ENCODE assay signal across 1 cellular context in the genomic region with DNA sequence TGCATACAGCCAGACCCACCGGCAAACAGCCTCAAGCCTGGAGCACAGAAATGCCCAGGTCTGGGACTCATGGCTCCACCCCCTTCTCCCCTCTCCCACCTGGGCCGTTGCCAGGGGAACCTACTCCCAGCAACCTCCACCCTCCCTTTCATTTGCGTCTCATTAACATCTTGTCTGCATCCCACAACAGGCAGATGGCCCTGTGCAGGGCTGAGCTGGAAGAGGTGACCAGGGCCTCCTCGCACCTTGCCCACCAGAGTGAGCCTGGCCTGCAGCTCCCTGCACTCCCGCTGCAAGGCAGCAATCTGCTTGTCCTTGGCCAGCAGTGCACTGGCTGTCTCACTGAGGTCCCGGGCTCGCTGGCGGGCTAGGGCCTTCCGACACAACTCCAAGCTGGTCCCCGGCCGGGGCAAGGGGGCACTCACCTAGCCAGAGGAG.
TF ChIP-seq lines count a peak whose summit lies in the region.

No MANE protein-coding gene starts in this region.

TF ChIP-seq in IMR-90, 13 proteins besides CTCF, POLR2A, EP300 and RAD21:
- TF ChIP-seq SMC3 (IDR thresholded peaks at IDR 0.05; ENCODE audit: low read depth, low read length) (no peak), MAFK (IDR thresholded peaks at IDR 0.05; ENCODE audit: low read depth, low read length) (no peak), MXI1 (IDR thresholded peaks at IDR 0.05; ENCODE audit: borderline replicate concordance, low read depth, low read length) (no peak)
